In genomic region chr4:145934434-145935047, GRCh38 we compare ENCODE assay signal across 1 cellular context.
TF ChIP-seq lines count a peak whose summit lies in the region.

No MANE protein-coding gene starts in this region.

TF ChIP-seq in WTC11, 78 proteins besides CTCF, POLR2A, EP300 and RAD21 (continued from another document):
- TF ChIP-seq STAT6 (CRISPR knock-in tag; conservative IDR thresholded peaks at IDR 0.05; ENCODE audit: low read depth), result no peak
- TF ChIP-seq FOXJ3 (CRISPR knock-in tag; IDR thresholded peaks at IDR 0.05; ENCODE audit: borderline replicate concordance), result no peak
- TF ChIP-seq ATF2 (CRISPR knock-in tag; IDR thresholded peaks at IDR 0.05; ENCODE audit: borderline replicate concordance, low read depth), result no peak
- TF ChIP-seq JUN (CRISPR knock-in tag; IDR thresholded peaks at IDR 0.05), result no peak
- TF ChIP-seq CREM (CRISPR knock-in tag; IDR thresholded peaks at IDR 0.05), result no peak
- TF ChIP-seq AR (CRISPR knock-in tag; IDR thresholded peaks at IDR 0.05), result no peak
- TF ChIP-seq ZNF532 (CRISPR knock-in tag; IDR thresholded peaks at IDR 0.05; ENCODE audit: borderline replicate concordance), result no peak
- TF ChIP-seq TEAD1 (CRISPR knock-in tag; IDR thresholded peaks at IDR 0.05), result no peak
